ENCODE assay signal across 8 cellular contexts in genomic region chr10:13099666-13100348, GRCh38. TPM values are rescaled to one million over a fixed set of nuclear protein-coding genes. Genes with fewer than 3 reads are reported as not detected.
DNase-seq lines count a peak whose midpoint lies in the region; TF ChIP-seq lines count a peak whose summit lies in the region.

Gene OPTN (plus strand): TSS chr10:13100163. CDS start chr10:13109123, 8,960 bp downstream.

- no peak within 1 kb of the TSS for H4K8ac ChIP-seq in H9 (replicated peaks; ENCODE audit: insufficient read length, low read depth, low read length)

- peaks cover 12% of the 10 kb centered on the region for H3K27me3 Mint-ChIP-seq in H9 (ENCODE audit: low read depth)
- H3K27me3 Mint-ChIP-seq in T-helper 1 cell treated with Interleukin-12 subunit alpha and Interleukin-12 subunit beta and Interleukin-4 antibody, amounts not matched to agents 30 μg/mL and 1 μg/mL, for 36 hours (ENCODE audit: low read depth), result no peaks in the 10 kb centered on the region

- H4K91ac ChIP-seq in H9 (ENCODE audit: insufficient read length, low read depth, low read length), result no peak within 1 kb of the TSS

- H3K4me1 Mint-ChIP-seq in H9, result peaks cover 6 to 9% of the 10 kb centered on the region in 2 experiments
- H3K4me1 Mint-ChIP-seq in T-helper 1 cell treated with Interleukin-12 subunit alpha and Interleukin-12 subunit beta and Interleukin-4 antibody, amounts not matched to agents 30 μg/mL and 1 μg/mL, for 36 hours (ENCODE audit: low read depth), result peaks cover 42% of the 10 kb centered on the region

- H3K9ac ChIP-seq in H9 (ENCODE audit: extremely low read depth, insufficient read length, low read length) (no peak within 1 kb of the TSS), MM.1S (ENCODE audit: low read length) (peak within 1 kb of the TSS; percentile 74)

- H3K56ac ChIP-seq in H9 (ENCODE audit: insufficient read length, low read depth, low read length), result no peak within 1 kb of the TSS

- peaks cover 11% of the 10 kb centered on the region for H3K23me2 ChIP-seq in H9 (ENCODE audit: insufficient read length, low read depth, low read length, poor library complexity, severe bottlenecking)

- H4K20me1 ChIP-seq in H9 (ENCODE audit: control insufficient read depth, insufficient read depth, insufficient read length), result no peaks in the 10 kb centered on the region
- no peaks in the 10 kb centered on the region for H4K20me1 ChIP-seq in MM.1S (ENCODE audit: insufficient read depth, low read length)

- H2BK15ac ChIP-seq in H9 (ENCODE audit: low read depth, low read length), result no peak within 1 kb of the TSS

- no peaks in the 10 kb centered on the region for H3K36me3 ChIP-seq in MM.1S (replicated peaks; ENCODE audit: insufficient read depth, low read length)
- H3K36me3 ChIP-seq in right atrium auricular region, result no peaks in the 10 kb centered on the region
- no peaks in the 10 kb centered on the region for H3K36me3 ChIP-seq in uterus

- peak; percentile 41 to 56 for TF ChIP-seq POLR2A in uterus (IDR thresholded peaks at IDR 0.05)

- H3K79me1 ChIP-seq in H9 (ENCODE audit: insufficient read depth, low read depth, low read length, poor library complexity, severe bottlenecking), result no peaks in the 10 kb centered on the region

- H3K79me2 ChIP-seq in H9 (ENCODE audit: insufficient read depth, low read length) (no peaks in the 10 kb centered on the region), MM.1S (ENCODE audit: low read length) (peaks cover 43% of the 10 kb centered on the region)

- H3K27ac ChIP-seq in H9 (ENCODE audit: insufficient read length, low read depth, low read length), result no peak within 1 kb of the TSS
- peak within 1 kb of the TSS; percentile 83 for H3K27ac ChIP-seq in MM.1S (ENCODE audit: low read length)
- H3K27ac ChIP-seq in right atrium auricular region, result peak within 1 kb of the TSS; percentile 98 to 100
- peak within 1 kb of the TSS; percentile 88 to 94 for H3K27ac ChIP-seq in uterus

- no peak within 1 kb of the TSS for H2BK12ac ChIP-seq in H9 (ENCODE audit: insufficient read length, low read depth, low read length)

- no CpG with 5 or more reads among the region's 54 CpGs for WGBS in H9 (ENCODE audit: extremely low coverage, insufficient read length, low lambda C conversion rate)

- H3K4me1 ChIP-seq in H9 (ENCODE audit: insufficient read depth, low read length) (no peaks in the 10 kb centered on the region), MM.1S (ENCODE audit: low read length) (peaks cover 9% of the 10 kb centered on the region), right atrium auricular region (peaks cover 0 to 33% of the 10 kb centered on the region in 2 donors), uterus (no peaks in the 10 kb centered on the region)

- peaks cover 0 to 1% of the 10 kb centered on the region in 2 experiments; a peak in 1 of 5 replicates for H3K9me3 Mint-ChIP-seq in H9
- no peaks in the 10 kb centered on the region for H3K9me3 Mint-ChIP-seq in T-helper 1 cell treated with Interleukin-12 subunit alpha and Interleukin-12 subunit beta and Interleukin-4 antibody, amounts not matched to agents 30 μg/mL and 1 μg/mL, for 36 hours

- H3K27ac Mint-ChIP-seq in H9, result peak within 1 kb of the TSS; percentile 48 to 80 (median 77); a peak in 4 of 7 replicates
- H3K27ac Mint-ChIP-seq in T-helper 1 cell treated with Interleukin-12 subunit alpha and Interleukin-12 subunit beta and Interleukin-4 antibody, amounts not matched to agents 30 μg/mL and 1 μg/mL, for 36 hours, result peak within 1 kb of the TSS; percentile 94

- no peak within 1 kb of the TSS for H3K23ac ChIP-seq in H9 (ENCODE audit: insufficient read length, low read depth, low read length)

- H3K14ac ChIP-seq in H9 (ENCODE audit: insufficient read depth, low read length), result no peak within 1 kb of the TSS

- DNase-seq in GM10266 (ENCODE audit: extremely low spot score), result peak; percentile 92
- DNase-seq in H9, result peak; percentile 91
- peak; percentile 77 for DNase-seq in MM.1S
- peak; percentile 31 to 95 (median 79) for DNase-seq in amygdala (lab: John Stamatoyannopoulos, UW)
- DNase-seq in right atrium auricular region (ENCODE audit: low spot score), result peak; percentile 77
- DNase-seq in putamen (ENCODE audit: low spot score), result peak; percentile 85
- DNase-seq in uterus, result peak; percentile 79

- TF ChIP-seq CTCF in GM10266 (IDR thresholded peaks at IDR 0.05; ENCODE audit: control insufficient read depth, insufficient read depth, low read depth, missing control alignments) (peak; percentile 73), H9 (conservative IDR thresholded peaks at IDR 0.05) (peak; percentile 35; the same call in 2 of the 3 replicates), MM.1S (IDR thresholded peaks at IDR 0.05; ENCODE audit: low read length) (peak; percentile 81), right atrium auricular region (IDR thresholded peaks at IDR 0.05) (peak; percentile 63 to 80), uterus (IDR thresholded peaks at IDR 0.05) (peak; percentile 60 to 77 (median 72))

- H2BK5ac ChIP-seq in H9 (ENCODE audit: insufficient read length, low read length), result no peak within 1 kb of the TSS

- H2BK20ac ChIP-seq in H9 (ENCODE audit: low read depth, low read length, poor library complexity, severe bottlenecking), result no peak within 1 kb of the TSS

- intact Hi-C loops in uterus (cut with DNase I; ENCODE audit: low total_unique reads), result no loop called here

- H3T11ph ChIP-seq in H9 (ENCODE audit: low read length), result no peak within 1 kb of the TSS

- H3F3A ChIP-seq in MM.1S (ENCODE audit: insufficient read depth, low read length), result peaks cover 13% of the 10 kb centered on the region

- H3K9me2 ChIP-seq in MM.1S (replicated peaks; ENCODE audit: insufficient read depth, low read length), result no peaks in the 10 kb centered on the region

- no peak within 1 kb of the TSS for H4K5ac ChIP-seq in H9 (ENCODE audit: insufficient read length, low read depth, low read length)

- peak within 1 kb of the TSS; percentile 67 for H2AFZ ChIP-seq in H9 (ENCODE audit: low read length)
- H2AFZ ChIP-seq in MM.1S (ENCODE audit: low read length), result peak within 1 kb of the TSS; percentile 96

- H3K4me2 ChIP-seq in H9 (ENCODE audit: insufficient read depth, insufficient read length, low read length) (peak within 1 kb of the TSS; percentile 71), MM.1S (ENCODE audit: low read depth, low read length) (peak within 1 kb of the TSS; percentile 96)

- no peaks in the 10 kb centered on the region; a peak in 1 of 7 replicates for H3K36me3 Mint-ChIP-seq in H9 (ENCODE audit: insufficient read depth in 1 of 3, low read depth in 3 of 3)
- peaks cover 23% of the 10 kb centered on the region for H3K36me3 Mint-ChIP-seq in T-helper 1 cell treated with Interleukin-12 subunit alpha and Interleukin-12 subunit beta and Interleukin-4 antibody, amounts not matched to agents 30 μg/mL and 1 μg/mL, for 36 hours (ENCODE audit: low read depth)

- no peak within 1 kb of the TSS for H2BK120ac ChIP-seq in H9 (ENCODE audit: low read depth, low read length, poor library complexity, severe bottlenecking)

- H3K18ac ChIP-seq in H9 (ENCODE audit: insufficient read length, low read depth, low read length), result no peak within 1 kb of the TSS

- H3K27me3 ChIP-seq in H9 (ENCODE audit: insufficient read depth, low read length) (no peaks in the 10 kb centered on the region; the same call in 1 of the 2 replicates), MM.1S (replicated peaks; ENCODE audit: insufficient read depth, low read length) (no peaks in the 10 kb centered on the region), right atrium auricular region (no peaks in the 10 kb centered on the region), uterus (no peaks in the 10 kb centered on the region)

- H3K9me3 ChIP-seq in H9 (ENCODE audit: control insufficient read depth, low read depth, low read length) (no peaks in the 10 kb centered on the region), MM.1S (replicated peaks; ENCODE audit: insufficient read depth, low read length) (no peaks in the 10 kb centered on the region), right atrium auricular region (no peaks in the 10 kb centered on the region), uterus (no peaks in the 10 kb centered on the region)

- H3K4ac ChIP-seq in H9 (ENCODE audit: low read depth, low read length), result no peak within 1 kb of the TSS

- H3K4me3 ChIP-seq in MM.1S (ENCODE audit: low read length) (peak within 1 kb of the TSS; percentile 84), right atrium auricular region (peak within 1 kb of the TSS; percentile 86 to 99), uterus (peak within 1 kb of the TSS; percentile 54 to 59)

- peak within 1 kb of the TSS; percentile 82 to 91 for H3K4me3 Mint-ChIP-seq in H9
- peak within 1 kb of the TSS; percentile 96 for H3K4me3 Mint-ChIP-seq in T-helper 1 cell treated with Interleukin-12 subunit alpha and Interleukin-12 subunit beta and Interleukin-4 antibody, amounts not matched to agents 30 μg/mL and 1 μg/mL, for 36 hours

- H2AK5ac ChIP-seq in H9 (ENCODE audit: insufficient read length, low read length), result no peak within 1 kb of the TSS

RNA-seq across cellular contexts. Expression of gene OPTN, which starts in this region (rescaled TPM):
- total RNA-seq in H9 (2021), result 13.6 and 16.1 TPM in 2 replicates
- 10 to 100 TPM; 67.9 to 82.7 TPM for total RNA-seq in right atrium auricular region
- total RNA-seq in uterus, result 10 to 100 TPM; 28.3 to 68.3 (median 38.1) TPM
